In genomic region chr6:35727935-35728662, GRCh38 we compare ENCODE assay signal across 1 cellular context.
TF ChIP-seq lines count a peak whose summit lies in the region.

No MANE protein-coding gene starts in this region.

TF ChIP-seq in K562, 482 proteins besides CTCF, POLR2A, EP300 and RAD21 (continued from another document and continues in another):
- TF ChIP-seq CHD7 (IDR thresholded peaks at IDR 0.05; ENCODE audit: low read depth, low read length) (no peak), ZNF121 (CRISPR knock-in tag; conservative IDR thresholded peaks at IDR 0.05) (no peak), NCOA6 (IDR thresholded peaks at IDR 0.05) (no peak), EGR1 (conservative IDR thresholded peaks at IDR 0.05) (no peak), GATAD2A (IDR thresholded peaks at IDR 0.05) (no peak; the same call in 1 of the 2 replicates), ZNF408 (CRISPR knock-in tag; IDR thresholded peaks at IDR 0.05; ENCODE audit: low read depth) (no peak), ZNF75A (CRISPR knock-in tag; IDR thresholded peaks at IDR 0.05) (no peak), CC2D1A (IDR thresholded peaks at IDR 0.05) (peak; percentile 73), AFF1 (IDR thresholded peaks at IDR 0.05; ENCODE audit: low read depth in 1 of 2, partially characterized antibody in 2 of 2) (peak in 1 of 2 experiments; percentile 29), HMG20B (CRISPR knock-in tag; IDR thresholded peaks at IDR 0.05) (no peak), DACH1 (IDR thresholded peaks at IDR 0.05; ENCODE audit: partially characterized antibody) (no peak), NELFE (IDR thresholded peaks at IDR 0.05; ENCODE audit: insufficient read depth, insufficient read length) (no peak), XRCC4 (IDR thresholded peaks at IDR 0.05; ENCODE audit: extremely low read depth, insufficient read depth, insufficient read length) (no peak), CEBPZ (IDR thresholded peaks at IDR 0.05; ENCODE audit: borderline replicate concordance, low read depth, low read length) (no peak), ZNF277 (CRISPR knock-in tag; IDR thresholded peaks at IDR 0.05; ENCODE audit: borderline replicate concordance) (no peak), ZBTB12 (CRISPR knock-in tag; IDR thresholded peaks at IDR 0.05) (no peak), ZNF140 (CRISPR knock-in tag; IDR thresholded peaks at IDR 0.05) (no peak), ZNF124 (CRISPR knock-in tag; IDR thresholded peaks at IDR 0.05) (no peak), GTF2A2 (tag; IDR thresholded peaks at IDR 0.05) (no peak), GTF2F1 (IDR thresholded peaks at IDR 0.05; ENCODE audit: low read depth, low read length) (peak; percentile 63), HSF4 (CRISPR knock-in tag; IDR thresholded peaks at IDR 0.05; ENCODE audit: borderline replicate concordance) (no peak), NR2F6 (CRISPR knock-in tag; IDR thresholded peaks at IDR 0.05) (no peak), CGGBP1 (CRISPR knock-in tag; IDR thresholded peaks at IDR 0.05) (no peak), IRF9 (tag; IDR thresholded peaks at IDR 0.05) (no peak), SIN3A (IDR thresholded peaks at IDR 0.05; ENCODE audit: borderline replicate concordance in 2 of 2, control insufficient read depth in 1 of 2, low read depth in 2 of 2, low read length in 2 of 2) (peak; percentile 42 to 59; a peak in 1 of 4 replicates), PHF20 (IDR thresholded peaks at IDR 0.05; ENCODE audit: partially characterized antibody) (no peak), ZNF830 (CRISPR knock-in tag; IDR thresholded peaks at IDR 0.05) (no peak), POLR2H (tag; IDR thresholded peaks at IDR 0.05; ENCODE audit: low read depth) (no peak), CBFA2T3 (IDR thresholded peaks at IDR 0.05) (peak; percentile 33; the same call in 1 of the 2 replicates), ZNF384 (IDR thresholded peaks at IDR 0.05; ENCODE audit: low read depth, low read length) (no peak), SMAD1 (IDR thresholded peaks at IDR 0.05; ENCODE audit: low read depth, low read length, partially characterized antibody) (peak; percentile 72), BDP1 (IDR thresholded peaks at IDR 0.05; ENCODE audit: insufficient read depth, insufficient read length) (no peak), HMG20A (CRISPR knock-in tag; conservative IDR thresholded peaks at IDR 0.05) (no peak), PHB2 (IDR thresholded peaks at IDR 0.05; ENCODE audit: low read depth) (no peak), ATF3 (IDR thresholded peaks at IDR 0.05) (no peak), ATF3 (CRISPR knock-in tag; conservative IDR thresholded peaks at IDR 0.05) (0 out of 2 replicates have a peak, but pooled peaks have one; percentile 68), ZBTB8A (IDR thresholded peaks at IDR 0.05; ENCODE audit: partially characterized antibody) (no peak), SRSF3 (IDR thresholded peaks at IDR 0.05; ENCODE audit: insufficient read depth, low read length) (no peak), ZNF707 (CRISPR knock-in tag; conservative IDR thresholded peaks at IDR 0.05) (no peak)
